ENCODE assay signal across 16 cellular contexts in genomic region chr11:76910620-76911414, GRCh38. TPM values are rescaled to one million over a fixed set of nuclear protein-coding genes. Genes with fewer than 3 reads are reported as not detected.
A peak's percentile ranks its signal among the peaks of the same experiment; 100 is the strongest.
DNase-seq lines count a peak whose midpoint lies in the region; ATAC-seq and TF ChIP-seq lines count a peak whose summit lies in the region.
"Had no signal": no experiment of that assay in that cellular context is flagged by ENCODE, and none has a peak within 500 bp of the region (broad histone marks: within the 10 kb centered on the region; RNA-seq: fewer than 3 reads in every experiment).

No MANE protein-coding gene starts in this region.

- H3K4me1 ChIP-seq in NT2/D1 (ENCODE audit: insufficient read depth, insufficient read length) (peaks cover 2% of the 10 kb centered on the region), fibroblast of lung (ENCODE audit: control insufficient read depth, extremely low read depth, insufficient read depth, low read length) (peaks cover 2% of the 10 kb centered on the region), liver (ENCODE audit: control insufficient read depth in 4 of 4, insufficient read depth in 4 of 4, low read length in 3 of 4) (no peaks in the 10 kb centered on the region), upper lobe of right lung (peaks cover 3% of the 10 kb centered on the region), esophagus squamous epithelium (no peaks in the 10 kb centered on the region)

- ATAC-seq in upper lobe of right lung (peak; percentile 45), HG03108 (IDR thresholded peaks at IDR 0.05; ENCODE audit: unreplicated experiment) (no peak)

- no peak for TF ChIP-seq CTCF in fibroblast of lung (conservative IDR thresholded peaks at IDR 0.05 in 1 of 2, IDR thresholded peaks at IDR 0.05 in 1 of 2; ENCODE audit: low read depth in 1 of 2, low read length in 2 of 2)
- TF ChIP-seq CTCF in liver (IDR thresholded peaks at IDR 0.05; ENCODE audit: low read depth, low read length, missing input control), result no peak
- no peak for TF ChIP-seq CTCF in upper lobe of right lung (IDR thresholded peaks at IDR 0.05)
- no peak for TF ChIP-seq CTCF in esophagus squamous epithelium (IDR thresholded peaks at IDR 0.05)

- peak overlapping the region; percentile 13 for H3K27ac ChIP-seq in fibroblast of lung (ENCODE audit: insufficient read depth, low read length)
- H3K27ac ChIP-seq in liver (ENCODE audit: low read depth in 1 of 2, low read length in 2 of 2), result no peak overlapping the region
- peak overlapping the region; percentile 38 for H3K27ac ChIP-seq in upper lobe of right lung
- H3K27ac ChIP-seq in esophagus squamous epithelium, result peak overlapping the region in 2 of 4 donors; percentile 7 to 33
- H3K27ac ChIP-seq: HL-60 had no signal

- no peak overlapping the region for H3K4me3 ChIP-seq in NT2/D1 (ENCODE audit: insufficient read length, low read depth)
- H3K4me3 ChIP-seq in fibroblast of lung (replicated peaks in 1 of 4; ENCODE audit: control extremely low read depth in 1 of 4, insufficient read depth in 1 of 4, low read depth in 3 of 4, low read length in 4 of 4), result no peak overlapping the region
- no peak overlapping the region for H3K4me3 ChIP-seq in liver (ENCODE audit: low read depth in 1 of 3, low read length in 3 of 3)
- peak overlapping the region; percentile 11 for H3K4me3 ChIP-seq in upper lobe of right lung
- H3K4me3 ChIP-seq in esophagus squamous epithelium, result no peak overlapping the region

- intact Hi-C loops in upper lobe of right lung (cut with DNase I), result loop anchor here (10.0 kb wide), 1 partner anchor 106 kb away; no protein-coding TSS in a partner anchor
- intact Hi-C loops in esophagus squamous epithelium (cut with DNase I), result loop anchor here (10.0 kb wide), 1 partner anchor 176 kb away; no protein-coding TSS in a partner anchor

- no peak overlapping the region for H2AFZ ChIP-seq in fibroblast of lung (ENCODE audit: low read length)

- H3K27me3 ChIP-seq in NT2/D1 (ENCODE audit: insufficient read depth, insufficient read length) (no peaks in the 10 kb centered on the region), fibroblast of lung (ENCODE audit: control insufficient read depth, insufficient read depth, low read length) (no peaks in the 10 kb centered on the region), liver (ENCODE audit: control insufficient read depth in 4 of 4, insufficient read depth in 4 of 4, low read length in 3 of 4) (no peaks in the 10 kb centered on the region), upper lobe of right lung (no peaks in the 10 kb centered on the region), esophagus squamous epithelium (no peaks in the 10 kb centered on the region)

- no peak overlapping the region for H3K9ac ChIP-seq in NT2/D1 (ENCODE audit: insufficient read length, low read depth)
- no peak overlapping the region for H3K9ac ChIP-seq in fibroblast of lung (ENCODE audit: insufficient read depth, low read length)
- no peak overlapping the region for H3K9ac ChIP-seq in liver (ENCODE audit: low read depth in 1 of 2, low read length in 2 of 2)

- no peak for TF ChIP-seq POLR2A in esophagus squamous epithelium (IDR thresholded peaks at IDR 0.05)

- no peak overlapping the region for H3K4me2 ChIP-seq in fibroblast of lung (ENCODE audit: extremely low read depth, insufficient read depth, low read length)

- H3K79me2 ChIP-seq in fibroblast of lung (ENCODE audit: control insufficient read depth, insufficient read depth, low read length), result no peaks in the 10 kb centered on the region

- H3K36me3 ChIP-seq in NT2/D1 (ENCODE audit: insufficient read depth, insufficient read length, low read length) (no peaks in the 10 kb centered on the region), fibroblast of lung (ENCODE audit: control insufficient read depth, insufficient read depth, low read length) (no peaks in the 10 kb centered on the region), liver (ENCODE audit: control insufficient read depth in 4 of 4, insufficient read depth in 3 of 4, low read depth in 1 of 4, low read length in 3 of 4) (no peaks in the 10 kb centered on the region), upper lobe of right lung (no peaks in the 10 kb centered on the region), esophagus squamous epithelium (no peaks in the 10 kb centered on the region)

- no peak for TF ChIP-seq RAD21 in liver (IDR thresholded peaks at IDR 0.05)

- DNase-seq in NT2/D1 (ENCODE audit: low read depth, low spot score) (peak; percentile 36), fibroblast of lung (ENCODE audit: low read depth in 2 of 2) (peak in 1 of 2 donors; percentile 71), upper lobe of right lung (no peak), esophagus squamous epithelium (lab: John Stamatoyannopoulos, UW) (no peak), HT-29 (ENCODE audit: low spot score) (no peak)
- DNase-seq: activated CD4-positive, alpha-beta T cell treated with anti-CD3 and anti-CD28 coated beads, Interleukin-2, amount 50 U/mL, for 48 hours; effector CD4-positive, alpha-beta T cell; GF-D8; H7; hippocampal formation; NCI-H2029; NCI-H69; T-helper 2 cell had no signal

- no peaks in the 10 kb centered on the region for H4K20me1 ChIP-seq in fibroblast of lung (ENCODE audit: control insufficient read depth, extremely low read depth, insufficient read depth, low read length)

- H3K9me3 ChIP-seq in NT2/D1 (ENCODE audit: insufficient read depth, low read length), result peaks cover 7% of the 10 kb centered on the region
- H3K9me3 ChIP-seq in fibroblast of lung (ENCODE audit: control insufficient read depth, insufficient read depth, low read depth, low read length), result no peaks in the 10 kb centered on the region
- H3K9me3 ChIP-seq in liver (ENCODE audit: control insufficient read depth in 4 of 4, low read length in 3 of 4), result peaks cover 0 to 2% (median 0%) of the 10 kb centered on the region in 4 donors
- H3K9me3 ChIP-seq in upper lobe of right lung, result peaks cover 7% of the 10 kb centered on the region
- H3K9me3 ChIP-seq in esophagus squamous epithelium, result no peaks in the 10 kb centered on the region

- 85% methylated on average over 9 of the region's 9 CpGs for WGBS in liver
- 75 to 80% methylated on average over 9 of the region's 9 CpGs for WGBS in esophagus squamous epithelium, 2 donors

TF ChIP-seq in liver, 16 proteins besides CTCF, POLR2A, EP300 and RAD21:
- peak; percentile 46 for TF ChIP-seq NR2F2 (IDR thresholded peaks at IDR 0.05)
- TF ChIP-seq ATF3 (IDR thresholded peaks at IDR 0.05), result no peak

RNA-seq across cellular contexts. Expression of gene ACER3, which starts 50.1 kb away (rescaled TPM):
- total RNA-seq in fibroblast of lung (5.6 and 6.1 TPM in 2 replicates), liver (1 to 10 TPM; 3.9 to 5.9 TPM), upper lobe of right lung (42.2 TPM), esophagus squamous epithelium (10 to 100 TPM in 3 of 4 donors, 1 to 10 TPM in 1; 9.9 to 34.2 (median 23.3) TPM)
- polyA plus RNA-seq in fibroblast of lung (11.8 and 22.3 TPM in 2 replicates), liver (1 to 10 TPM; 1.9 to 4.5 TPM)
- polyA plus RNA-seq in fibroblast of lung (2012), result 6.5 and 12.2 TPM in 2 replicates
- 1.6 and 2.8 TPM in 2 replicates for polyA minus RNA-seq in fibroblast of lung (ENCODE audit: low replicate concordance)
- total RNA-seq in HT-29 (2014; rRNA removed; shearing (Covaris generic)), result 7.1 and 13.4 TPM in 2 replicates

Comparison
In these comparisons a context has a peak if more than half of its experiments do, and no peak if none do; other contexts are left out.
1. H3K27ac ChIP-seq: peak in fibroblast of lung (single experiment) and upper lobe of right lung (single experiment); none in liver (0 of 2).